In genomic region chr3:108127301-108127988, GRCh38 we compare ENCODE assay signal across 8 cellular contexts. TPM values are rescaled to one million over a fixed set of nuclear protein-coding genes. Genes with fewer than 3 reads are reported as not detected.
DNase-seq lines count a peak whose midpoint lies in the region; ATAC-seq lines count a peak whose summit lies in the region.

No MANE protein-coding gene starts in this region.

- H3K27me3 ChIP-seq in duodenal mucosa (ENCODE audit: control insufficient read depth in 1 of 2, insufficient read depth in 2 of 2, low read length in 2 of 2): no peaks in the 10 kb centered on the region

- H3K36me3 ChIP-seq in duodenal mucosa (ENCODE audit: control insufficient read depth in 1 of 2, insufficient read depth in 2 of 2, low read length in 2 of 2): no peaks in the 10 kb centered on the region

- DNase-seq in activated CD4-positive, alpha-beta T cell treated with anti-CD3 and anti-CD28 coated beads for 36 hours: peak; percentile 70
- peak; percentile 47 for DNase-seq in stimulated activated CD8-positive, alpha-beta memory T cell treated with anti-CD3 and anti-CD28 coated beads, Interleukin-12 subunit alpha, Interleukin-12 subunit beta, amount 100 ng/mL, for 1 hour (ENCODE audit: low read depth)
- DNase-seq in HT-29 (ENCODE audit: low spot score) (no peak), SHP77 (lab: John Stamatoyannopoulos, UW) (no peak)

- peak overlapping the region; percentile 11 to 48 for H3K4me3 ChIP-seq in duodenal mucosa (ENCODE audit: low read depth in 1 of 2, low read length in 2 of 2)

- CTCF ChIA-PET in activated CD4-positive, alpha-beta T cell treated with anti-CD3 and anti-CD28 coated beads for 36 hours (lab: Charles Lee): interaction anchor here (0.8 to 1.9 kb wide), 4 partner anchors 10 to 41 kb away, joined by 3 to 5 read pairs (median 4); no protein-coding TSS in a partner anchor

- no peak overlapping the region for H3K27ac ChIP-seq in duodenal mucosa (ENCODE audit: low read depth, low read length)

- peaks cover 10% of the 10 kb centered on the region for H3K9me3 Mint-ChIP-seq in activated CD4-positive, alpha-beta T cell treated with anti-CD3 and anti-CD28 coated beads for 36 hours (ENCODE audit: low read depth)

- H3K36me3 Mint-ChIP-seq in activated CD4-positive, alpha-beta T cell treated with anti-CD3 and anti-CD28 coated beads for 36 hours (ENCODE audit: low read depth): peaks cover 62% of the 10 kb centered on the region

- H3K9me3 ChIP-seq in duodenal mucosa (ENCODE audit: control insufficient read depth in 1 of 2, low read length in 2 of 2): no peaks in the 10 kb centered on the region

- peak overlapping the region; percentile 93 for H3K4me3 Mint-ChIP-seq in activated CD4-positive, alpha-beta T cell treated with anti-CD3 and anti-CD28 coated beads for 36 hours

- H3K4me1 Mint-ChIP-seq in activated CD4-positive, alpha-beta T cell treated with anti-CD3 and anti-CD28 coated beads for 36 hours: peaks cover 74% of the 10 kb centered on the region

- no peak overlapping the region for H3K9ac ChIP-seq in duodenal mucosa (ENCODE audit: low read depth in 1 of 2, low read length in 2 of 2)

- POLR2A ChIA-PET in activated CD4-positive, alpha-beta T cell treated with anti-CD3 and anti-CD28 coated beads for 36 hours (lab: Charles Lee): interaction anchor here (0.5 to 6.9 kb wide), 3 partner anchors 31 to 193 kb away, joined by 3 to 78 read pairs (median 4); partner anchors contain the start of gene CD47

- ATAC-seq in GM21367 (IDR thresholded peaks at IDR 0.05; ENCODE audit: unreplicated experiment) (peak; percentile 13), HG02798 (IDR thresholded peaks at IDR 0.05; ENCODE audit: poor library complexity, unreplicated experiment) (no peak), HG03457 (IDR thresholded peaks at IDR 0.05; ENCODE audit: unreplicated experiment) (no peak)
- peak; percentile 33 for ATAC-seq in activated CD4-positive, alpha-beta T cell treated with anti-CD3 and anti-CD28 coated beads for 36 hours

- H3K4me1 ChIP-seq in duodenal mucosa (ENCODE audit: control insufficient read depth in 1 of 2, insufficient read depth in 2 of 2, low read length in 2 of 2): peaks cover 33 to 36% of the 10 kb centered on the region in 2 donors

- intact Hi-C loops in activated CD4-positive, alpha-beta T cell treated with anti-CD3 and anti-CD28 coated beads for 36 hours (cut with DNase I, micrococcal nuclease): loop anchor here (5.0 to 10.0 kb wide), 5 partner anchors 175 to 707 kb away; no protein-coding TSS in a partner anchor

- H3K27ac Mint-ChIP-seq in activated CD4-positive, alpha-beta T cell treated with anti-CD3 and anti-CD28 coated beads for 36 hours: peak overlapping the region; percentile 99

- no peaks in the 10 kb centered on the region for H3K27me3 Mint-ChIP-seq in activated CD4-positive, alpha-beta T cell treated with anti-CD3 and anti-CD28 coated beads for 36 hours

RNA-seq across cellular contexts. Expression of gene CD47, which starts 36.6 kb away (rescaled TPM):
- 100 to 1,000 TPM in 1 of 2 experiments, 10 to 100 TPM in 1; 58.6 to 104 TPM for total RNA-seq in activated CD4-positive, alpha-beta T cell treated with anti-CD3 and anti-CD28 coated beads for 36 hours
- 39.0 and 44.1 TPM in 2 replicates for total RNA-seq in HT-29 (2014; rRNA removed; shearing (Covaris generic))

Comparison
In these comparisons a context has a peak if more than half of its experiments do, and no peak if none do; other contexts are left out.
1. ATAC-seq: peak in GM21367 (single experiment) and activated CD4-positive, alpha-beta T cell treated with anti-CD3 and anti-CD28 coated beads for 36 hours (single experiment); none in HG02798 (single experiment) and HG03457 (single experiment).
2. DNase-seq: peak in activated CD4-positive, alpha-beta T cell treated with anti-CD3 and anti-CD28 coated beads for 36 hours (single experiment) and stimulated activated CD8-positive, alpha-beta memory T cell treated with anti-CD3 and anti-CD28 coated beads, Interleukin-12 subunit alpha, Interleukin-12 subunit beta, amount 100 ng/mL, for 1 hour (single experiment); none in HT-29 (single experiment) and SHP77 (0 of 2).